19 cellular contexts compared by ENCODE assay signal in genomic region chr3:195129072-195129643, GRCh38.
DNase-seq lines count a peak whose midpoint lies in the region; ATAC-seq and TF ChIP-seq lines count a peak whose summit lies in the region.
"Had no signal": no experiment of that assay in that cellular context is flagged by ENCODE, and none has a peak within 500 bp of the region (broad histone marks: within the 10 kb centered on the region; RNA-seq: fewer than 3 reads in every experiment).

No MANE protein-coding gene starts in this region.

- no peaks in the 10 kb centered on the region for H3K36me3 ChIP-seq in hepatocyte (replicated peaks; ENCODE audit: insufficient read depth, low read depth)
- H3K36me3 ChIP-seq: BE2C, breast epithelium, neural progenitor cell, thoracic aorta had no signal

- H3K27ac ChIP-seq in hepatocyte = no peak overlapping the region
- H3K27ac ChIP-seq: 22Rv1, breast epithelium, neural progenitor cell, thoracic aorta had no signal

- no peaks in the 10 kb centered on the region for H3K4me1 ChIP-seq in hepatocyte (ENCODE audit: insufficient read depth)
- H3K4me1 ChIP-seq: breast epithelium, neural progenitor cell had no signal

- WGBS in hepatocyte (ENCODE audit: low lambda C conversion rate, missing lambda C conversion rate) = 98% methylated on average over 12 of the region's 12 CpGs

- peak overlapping the region; percentile 79 for H3K27ac Mint-ChIP-seq in T-helper 1 cell treated with Interleukin-12 subunit alpha and Interleukin-12 subunit beta and Interleukin-4 antibody, amounts not matched to agents 30 μg/mL and 1 μg/mL, for 36 hours
- H3K27ac Mint-ChIP-seq in T-helper 2 cell treated with Interferon-gamma antibody and Interleukin-4, amounts not matched to agents 5 μg/mL and 100 μg/mL, for 36 hours = peak overlapping the region; percentile 47
- H3K27ac Mint-ChIP-seq in effector memory CD8-positive, alpha-beta T cell = peak overlapping the region; percentile 22 to 65
- H3K27ac Mint-ChIP-seq: neural progenitor cell had no signal

- no peak for TF ChIP-seq CTCF in GM12864 (IDR thresholded peaks at IDR 0.05; ENCODE audit: low read depth, low read length, missing control alignments)
- no peak for TF ChIP-seq CTCF in hepatocyte (IDR thresholded peaks at IDR 0.05; ENCODE audit: poor library complexity)

- no peak overlapping the region for H2AFZ ChIP-seq in hepatocyte
- H2AFZ ChIP-seq: neural progenitor cell had no signal

- H3K79me2 ChIP-seq in hepatocyte = no peaks in the 10 kb centered on the region

- H3K27me3 Mint-ChIP-seq in T-helper 1 cell treated with Interleukin-12 subunit alpha and Interleukin-12 subunit beta and Interleukin-4 antibody, amounts not matched to agents 30 μg/mL and 1 μg/mL, for 36 hours (ENCODE audit: low read depth) = no peaks in the 10 kb centered on the region
- H3K27me3 Mint-ChIP-seq in T-helper 2 cell treated with Interferon-gamma antibody and Interleukin-4, amounts not matched to agents 5 μg/mL and 100 μg/mL, for 36 hours (ENCODE audit: low read depth) = no peaks in the 10 kb centered on the region
- H3K27me3 Mint-ChIP-seq in effector memory CD8-positive, alpha-beta T cell = no peaks in the 10 kb centered on the region
- H3K27me3 Mint-ChIP-seq: dendritic cell treated with granulocyte-macrophage colony-stimulating factor and Interleukin-4, amounts not matched to agents 40 ng/mL and 50 ng/mL, for 4 days had no signal

- H3K4me3 Mint-ChIP-seq in T-helper 1 cell treated with Interleukin-12 subunit alpha and Interleukin-12 subunit beta and Interleukin-4 antibody, amounts not matched to agents 30 μg/mL and 1 μg/mL, for 36 hours = peak overlapping the region; percentile 37
- peak overlapping the region; percentile 44 for H3K4me3 Mint-ChIP-seq in T-helper 2 cell treated with Interferon-gamma antibody and Interleukin-4, amounts not matched to agents 5 μg/mL and 100 μg/mL, for 36 hours
- peak overlapping the region; percentile 37 to 55 for H3K4me3 Mint-ChIP-seq in effector memory CD8-positive, alpha-beta T cell
- H3K4me3 Mint-ChIP-seq: dendritic cell treated with granulocyte-macrophage colony-stimulating factor and Interleukin-4, amounts not matched to agents 40 ng/mL and 50 ng/mL, for 4 days; neural progenitor cell had no signal

- ATAC-seq in effector memory CD8-positive, alpha-beta T cell (replicated peaks) = no peak
- ATAC-seq in GM19452 (IDR thresholded peaks at IDR 0.05; ENCODE audit: unreplicated experiment) = no peak

- no peaks in the 10 kb centered on the region for H3K9me3 Mint-ChIP-seq in T-helper 1 cell treated with Interleukin-12 subunit alpha and Interleukin-12 subunit beta and Interleukin-4 antibody, amounts not matched to agents 30 μg/mL and 1 μg/mL, for 36 hours
- H3K9me3 Mint-ChIP-seq in T-helper 2 cell treated with Interferon-gamma antibody and Interleukin-4, amounts not matched to agents 5 μg/mL and 100 μg/mL, for 36 hours = no peaks in the 10 kb centered on the region
- H3K9me3 Mint-ChIP-seq in effector memory CD8-positive, alpha-beta T cell = no peaks in the 10 kb centered on the region
- H3K9me3 Mint-ChIP-seq: dendritic cell treated with granulocyte-macrophage colony-stimulating factor and Interleukin-4, amounts not matched to agents 40 ng/mL and 50 ng/mL, for 4 days; neural progenitor cell had no signal

- DNase-seq in T-helper 1 cell (no peak), GM12864 (ENCODE audit: low read depth) (no peak), hepatocyte (ENCODE audit: low spot score) (no peak), HK-2 (ENCODE audit: unreplicated experiment) (no peak)
- DNase-seq in T-helper 2 cell treated with Interferon-gamma antibody and Interleukin-4, amounts not matched to agents 5 μg/mL and 100 μg/mL, for 36 hours (ENCODE audit: low spot score) = no peak
- no peak for DNase-seq in effector memory CD8-positive, alpha-beta T cell
- DNase-seq: BE2C; DMS 273 treated with DMSO at 0.1 percent for 48 hours; GDM1; GOT3; NCI-H1694; NK-92 treated with Interleukin-12 subunit alpha and Interleukin-12 subunit beta, amount 100 ng/mL, for 24 hours had no signal

- no peaks in the 10 kb centered on the region for H3K27me3 ChIP-seq in hepatocyte
- H3K27me3 ChIP-seq: BE2C, breast epithelium, neural progenitor cell had no signal

- H3K4me2 ChIP-seq in hepatocyte = no peak overlapping the region
- H3K4me2 ChIP-seq: neural progenitor cell had no signal

- no peaks in the 10 kb centered on the region for H4K20me1 ChIP-seq in hepatocyte (ENCODE audit: insufficient read depth, poor library complexity, severe bottlenecking)

- H3K9me3 ChIP-seq in hepatocyte (ENCODE audit: low read depth) = no peaks in the 10 kb centered on the region
- H3K9me3 ChIP-seq: BE2C, breast epithelium, thoracic aorta had no signal

- peaks cover 25% of the 10 kb centered on the region for H3K4me1 Mint-ChIP-seq in T-helper 1 cell treated with Interleukin-12 subunit alpha and Interleukin-12 subunit beta and Interleukin-4 antibody, amounts not matched to agents 30 μg/mL and 1 μg/mL, for 36 hours (ENCODE audit: low read depth)
- H3K4me1 Mint-ChIP-seq in T-helper 2 cell treated with Interferon-gamma antibody and Interleukin-4, amounts not matched to agents 5 μg/mL and 100 μg/mL, for 36 hours (ENCODE audit: low read depth) = peaks cover 18% of the 10 kb centered on the region
- peaks cover 18 to 28% of the 10 kb centered on the region in 2 donors for H3K4me1 Mint-ChIP-seq in effector memory CD8-positive, alpha-beta T cell (ENCODE audit: low read depth in 2 of 2)

- peak overlapping the region; percentile 45 for H3K4me3 ChIP-seq in GM12864 (ENCODE audit: low read depth, low read length)
- H3K4me3 ChIP-seq in hepatocyte = no peak overlapping the region
- H3K4me3 ChIP-seq: breast epithelium, neural progenitor cell, thoracic aorta had no signal

- H3K9me2 ChIP-seq in hepatocyte (replicated peaks; ENCODE audit: insufficient read depth) = no peaks in the 10 kb centered on the region

- peaks cover 3% of the 10 kb centered on the region for H3K36me3 Mint-ChIP-seq in T-helper 1 cell treated with Interleukin-12 subunit alpha and Interleukin-12 subunit beta and Interleukin-4 antibody, amounts not matched to agents 30 μg/mL and 1 μg/mL, for 36 hours (ENCODE audit: low read depth)
- H3K36me3 Mint-ChIP-seq in T-helper 2 cell treated with Interferon-gamma antibody and Interleukin-4, amounts not matched to agents 5 μg/mL and 100 μg/mL, for 36 hours (ENCODE audit: low read depth) = no peaks in the 10 kb centered on the region
- H3K36me3 Mint-ChIP-seq in effector memory CD8-positive, alpha-beta T cell (ENCODE audit: insufficient read depth) = no peaks in the 10 kb centered on the region
